Comparison of ENCODE assay signal across 8 cellular contexts in the genomic region with DNA sequence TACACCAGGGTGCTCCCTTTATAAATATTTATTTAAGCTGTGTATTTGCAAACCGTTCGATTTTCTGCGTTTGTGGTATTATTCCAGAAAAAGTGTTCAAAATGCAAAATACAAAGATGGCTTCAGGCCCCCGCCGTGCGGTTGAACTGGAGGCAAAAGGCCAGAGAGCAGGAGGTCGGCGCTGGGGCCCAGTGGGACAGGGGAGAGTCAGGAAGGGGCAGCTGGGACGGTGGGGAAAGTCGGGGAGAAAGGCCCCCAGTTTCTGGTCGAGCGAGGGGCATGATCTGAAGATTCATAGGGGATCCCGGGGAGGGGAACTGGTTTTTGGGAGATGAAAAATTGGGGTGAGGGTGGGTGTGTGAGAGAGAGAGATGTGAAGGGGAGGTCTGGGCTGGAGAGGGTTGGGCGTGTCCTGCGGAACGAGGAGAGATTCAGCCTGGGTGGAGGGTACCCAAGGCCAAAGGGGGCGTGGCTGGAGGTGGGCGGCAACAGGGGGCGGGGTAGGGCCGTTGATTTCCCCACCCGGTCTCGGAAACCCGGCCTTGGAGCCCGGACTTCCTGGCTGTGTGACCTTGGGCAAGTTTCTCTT. TPM values are rescaled to one million over a fixed set of nuclear protein-coding genes. Genes with fewer than 3 reads are reported as not detected.
DNase-seq lines count a peak whose midpoint lies in the region; ATAC-seq, FAIRE-seq and TF ChIP-seq lines count a peak whose summit lies in the region.

No MANE protein-coding gene starts in this region.

- H3K4me3 ChIP-seq in A549 (peak overlapping the region; percentile 85), neural progenitor cell (peak overlapping the region; percentile 55)

- no peak for TF ChIP-seq RAD21 in A549 (conservative IDR thresholded peaks at IDR 0.05 in 1 of 2, IDR thresholded peaks at IDR 0.05 in 1 of 2)

- peak overlapping the region; percentile 92 for H3K4me2 ChIP-seq in A549
- H3K4me2 ChIP-seq in neural progenitor cell, result peak overlapping the region; percentile 71

- H3K4me1 ChIP-seq in A549, result peaks cover 14% of the 10 kb centered on the region; the same call in 2 of the 3 replicates
- peaks cover 23% of the 10 kb centered on the region for H3K4me1 ChIP-seq in neural progenitor cell

- H3K36me3 Mint-ChIP-seq in activated T-helper 2 cell treated with anti-CD3 and anti-CD28 coated beads, Interferon-gamma antibody, Interleukin-2, Interleukin-4, amounts not matched to agents 10 μg/mL and 5 μg/mL and 100 μg/mL, durations not matched to agents 14 hours and 24 hours and 36 hours (ENCODE audit: low read depth), result no peaks in the 10 kb centered on the region
- H3K36me3 Mint-ChIP-seq in neural progenitor cell, result no peaks in the 10 kb centered on the region

- H3F3A ChIP-seq in neural progenitor cell (ENCODE audit: low read depth), result peaks cover 31% of the 10 kb centered on the region

- H3K4me3 Mint-ChIP-seq in activated T-helper 2 cell treated with anti-CD3 and anti-CD28 coated beads, Interferon-gamma antibody, Interleukin-2, Interleukin-4, amounts not matched to agents 10 μg/mL and 5 μg/mL and 100 μg/mL, durations not matched to agents 14 hours and 24 hours and 36 hours (ENCODE audit: low read depth), result peak overlapping the region; percentile 85
- H3K4me3 Mint-ChIP-seq in neural progenitor cell, result peak overlapping the region; percentile 87

- CTCF ChIA-PET in A549 (lab: Yijun Ruan, JAX), result interaction anchor here (0.9 to 5.6 kb wide), 5 partner anchors 17 to 320 kb away, joined by 3 to 35 read pairs (median 14); a partner anchor contains a TSS

- WGBS in A549 (ENCODE audit: missing lambda C conversion rate), result 33% methylated on average over 21 of the region's 24 CpGs

- no peak for TF ChIP-seq CTCF in A549 (IDR thresholded peaks at IDR 0.05)
- TF ChIP-seq CTCF in neural progenitor cell (IDR thresholded peaks at IDR 0.05), result no peak

- no peaks in the 10 kb centered on the region for H3K27me3 Mint-ChIP-seq in activated T-helper 2 cell treated with anti-CD3 and anti-CD28 coated beads, Interferon-gamma antibody, Interleukin-2, Interleukin-4, amounts not matched to agents 10 μg/mL and 5 μg/mL and 100 μg/mL, durations not matched to agents 14 hours and 24 hours and 36 hours (ENCODE audit: low read depth)
- H3K27me3 Mint-ChIP-seq in neural progenitor cell (ENCODE audit: insufficient read depth, low read depth), result peaks cover 4% of the 10 kb centered on the region

- DNase-seq in A549 (ENCODE audit: low read depth in 1 of 2, low spot score in 1 of 2), result peak; percentile 64 to 75
- DNase-seq in GM03348 (ENCODE audit: low spot score), result peak; percentile 96
- peak; percentile 43 for DNase-seq in NCI-H526 treated with DMSO at 0.1 percent for 48 hours (lab: John Stamatoyannopoulos, UW)
- DNase-seq in activated T-helper 2 cell treated with anti-CD3 and anti-CD28 coated beads, Interferon-gamma antibody, Interleukin-2, Interleukin-4, amounts not matched to agents 10 μg/mL and 5 μg/mL and 100 μg/mL, durations not matched to agents 14 hours and 24 hours and 36 hours (ENCODE audit: low spot score), result no peak
- peak; percentile 59 for DNase-seq in foreskin melanocyte
- peak; percentile 93 for DNase-seq in neural progenitor cell (ENCODE audit: low spot score)
- no peak for DNase-seq in inferior parietal cortex (ENCODE audit: extremely low spot score)

- H3K36me3 ChIP-seq in neural progenitor cell, result no peaks in the 10 kb centered on the region

- POLR2A ChIA-PET in A549 (lab: Yijun Ruan, JAX), result no interaction called here

- H3K9me3 ChIP-seq in A549, result no peaks in the 10 kb centered on the region
- H3K9me3 ChIP-seq in neural progenitor cell (ENCODE audit: low read depth), result no peaks in the 10 kb centered on the region

- no peaks in the 10 kb centered on the region for H3K79me2 ChIP-seq in neural progenitor cell (ENCODE audit: low read depth)

- H2AFZ ChIP-seq in neural progenitor cell (replicated peaks), result peak overlapping the region; percentile 41

- peaks cover 16% of the 10 kb centered on the region for H3K4me1 Mint-ChIP-seq in activated T-helper 2 cell treated with anti-CD3 and anti-CD28 coated beads, Interferon-gamma antibody, Interleukin-2, Interleukin-4, amounts not matched to agents 10 μg/mL and 5 μg/mL and 100 μg/mL, durations not matched to agents 14 hours and 24 hours and 36 hours (ENCODE audit: low read depth)
- peaks cover 38% of the 10 kb centered on the region for H3K4me1 Mint-ChIP-seq in neural progenitor cell

- peak overlapping the region; percentile 83 to 90 for H3K27ac ChIP-seq in A549
- H3K27ac ChIP-seq in neural progenitor cell, result no peak overlapping the region

- TF ChIP-seq POLR2A in A549 (IDR thresholded peaks at IDR 0.05; ENCODE audit: low read length), result no peak

- peak overlapping the region; percentile 73 for H3K27ac Mint-ChIP-seq in activated T-helper 2 cell treated with anti-CD3 and anti-CD28 coated beads, Interferon-gamma antibody, Interleukin-2, Interleukin-4, amounts not matched to agents 10 μg/mL and 5 μg/mL and 100 μg/mL, durations not matched to agents 14 hours and 24 hours and 36 hours
- H3K27ac Mint-ChIP-seq in neural progenitor cell, result no peak overlapping the region

- H4K20me1 ChIP-seq in neural progenitor cell (ENCODE audit: low read depth), result no peaks in the 10 kb centered on the region

- no peak for TF ChIP-seq EP300 in A549 (IDR thresholded peaks at IDR 0.05)

- ATAC-seq in A549 (peak in 1 of 2 experiments; percentile 58; a peak in 3 of 6 replicates), HG02840 (IDR thresholded peaks at IDR 0.05; ENCODE audit: low FRiP score, unreplicated experiment) (no peak)

- H3K9ac ChIP-seq in neural progenitor cell, result no peak overlapping the region

- FAIRE-seq in A549 (lab: Jason Lieb, UNC), result no peak

- intact Hi-C loops in activated T-helper 2 cell treated with anti-CD3 and anti-CD28 coated beads, Interferon-gamma antibody, Interleukin-2, Interleukin-4, amounts not matched to agents 10 μg/mL and 5 μg/mL and 100 μg/mL, durations not matched to agents 14 hours and 24 hours and 36 hours (cut with micrococcal nuclease), result loop anchor here (1.0 to 5.0 kb wide), 3 partner anchors 16 to 172 kb away; a partner anchor contains a TSS

- H3K27me3 ChIP-seq in neural progenitor cell, result no peaks in the 10 kb centered on the region

- no peaks in the 10 kb centered on the region for H3K9me3 Mint-ChIP-seq in activated T-helper 2 cell treated with anti-CD3 and anti-CD28 coated beads, Interferon-gamma antibody, Interleukin-2, Interleukin-4, amounts not matched to agents 10 μg/mL and 5 μg/mL and 100 μg/mL, durations not matched to agents 14 hours and 24 hours and 36 hours
- no peaks in the 10 kb centered on the region for H3K9me3 Mint-ChIP-seq in neural progenitor cell

RNA-seq across cellular contexts. Expression of a gene that starts 0.7 kb away (rescaled TPM):
- polyA plus RNA-seq in A549 (2011; rRNA removed), result 45.3 and 51.5 TPM in 2 replicates
- 79.6 and 132 TPM in 2 replicates for polyA plus RNA-seq in A549 (2012; cell fraction: cytosol; rRNA removed)
- 77.2 and 99.3 TPM in 2 replicates for polyA plus RNA-seq in A549 (2012; cell fraction: nucleus; rRNA removed)
- polyA plus RNA-seq in A549 (2017; fragmentation: RNase III; extraction: RNeasy Plus Mini Kit Qiagen cat#74134 plus additional on column Dnase treatment), result 52.7 to 57.8 TPM (median 54.1 TPM) in 3 replicates
- polyA minus RNA-seq in A549 (2011; rRNA and poly(A)+ RNA removed), result 16.2 and 19.7 TPM in 2 replicates
- 30.4 and 34.8 TPM in 2 replicates for total RNA-seq in activated T-helper 2 cell treated with anti-CD3 and anti-CD28 coated beads, Interferon-gamma antibody, Interleukin-2, Interleukin-4, amounts not matched to agents 10 μg/mL and 5 μg/mL and 100 μg/mL, durations not matched to agents 14 hours and 24 hours and 36 hours
- 14.8 and 34.4 TPM in 2 replicates for total RNA-seq in neural progenitor cell (ENCODE audit: low replicate concordance)

RNA-seq across cellular contexts. Expression of a gene that starts 3.8 kb away (rescaled TPM):
- not detected in 2 replicates for polyA plus RNA-seq in A549 (2011; rRNA removed)
- polyA plus RNA-seq in A549 (2012; cell fraction: cytosol; rRNA removed), result not detected in 2 replicates
- polyA plus RNA-seq in A549 (2012; cell fraction: nucleus; rRNA removed), result not detected in 2 replicates
- not detected in 3 replicates for polyA plus RNA-seq in A549 (2017; fragmentation: RNase III; extraction: RNeasy Plus Mini Kit Qiagen cat#74134 plus additional on column Dnase treatment)
- polyA minus RNA-seq in A549 (2011; rRNA and poly(A)+ RNA removed), result not detected in 2 replicates
- not detected in 2 replicates for total RNA-seq in activated T-helper 2 cell treated with anti-CD3 and anti-CD28 coated beads, Interferon-gamma antibody, Interleukin-2, Interleukin-4, amounts not matched to agents 10 μg/mL and 5 μg/mL and 100 μg/mL, durations not matched to agents 14 hours and 24 hours and 36 hours
- total RNA-seq in neural progenitor cell (ENCODE audit: low replicate concordance), result not detected in 2 replicates

RNA-seq across cellular contexts. Expression of a gene that starts 15.7 kb away (rescaled TPM):
- polyA plus RNA-seq in A549 (2011; rRNA removed) (0.32 and 0.48 TPM in 2 replicates), A549 (2017; fragmentation: RNase III; extraction: RNeasy Plus Mini Kit Qiagen cat#74134 plus additional on column Dnase treatment) (4.7 to 5.9 TPM (median 5.7 TPM) in 3 replicates)
- polyA plus RNA-seq in A549 (2012; cell fraction: cytosol; rRNA removed), result 2.5 and 4.8 TPM in 2 replicates
- polyA plus RNA-seq in A549 (2012; cell fraction: nucleus; rRNA removed), result 7.0 and 12.6 TPM in 2 replicates
- 0.70 and 1.0 TPM in 2 replicates for polyA minus RNA-seq in A549 (2011; rRNA and poly(A)+ RNA removed)
- total RNA-seq in activated T-helper 2 cell treated with anti-CD3 and anti-CD28 coated beads, Interferon-gamma antibody, Interleukin-2, Interleukin-4, amounts not matched to agents 10 μg/mL and 5 μg/mL and 100 μg/mL, durations not matched to agents 14 hours and 24 hours and 36 hours, result 8.6 and 9.5 TPM in 2 replicates
- total RNA-seq in neural progenitor cell (ENCODE audit: low replicate concordance), result 5.0 TPM in 1 of 2 replicates, not detected in the other

RNA-seq across cellular contexts. Expression of a gene that starts 17.7 kb away (rescaled TPM):
- polyA plus RNA-seq in A549 (2011; rRNA removed) (0.03 TPM in 1 of 2 replicates, not detected in the other), A549 (2017; fragmentation: RNase III; extraction: RNeasy Plus Mini Kit Qiagen cat#74134 plus additional on column Dnase treatment) (0.01 TPM in 1 of 3 replicates, not detected in the others)
- polyA plus RNA-seq in A549 (2012; cell fraction: cytosol; rRNA removed), result not detected in 2 replicates
- polyA plus RNA-seq in A549 (2012; cell fraction: nucleus; rRNA removed), result 0.01 TPM in 1 of 2 replicates, not detected in the other
- polyA minus RNA-seq in A549 (2011; rRNA and poly(A)+ RNA removed), result 0.15 TPM in 1 of 2 replicates, not detected in the other
- not detected in 2 replicates for total RNA-seq in activated T-helper 2 cell treated with anti-CD3 and anti-CD28 coated beads, Interferon-gamma antibody, Interleukin-2, Interleukin-4, amounts not matched to agents 10 μg/mL and 5 μg/mL and 100 μg/mL, durations not matched to agents 14 hours and 24 hours and 36 hours
- total RNA-seq in neural progenitor cell (ENCODE audit: low replicate concordance), result 0.09 and 0.21 TPM in 2 replicates

RNA-seq across cellular contexts. Expression of a gene that starts 24.2 kb away (rescaled TPM):
- 16.8 and 21.0 TPM in 2 replicates for polyA plus RNA-seq in A549 (2011; rRNA removed)
- polyA plus RNA-seq in A549 (2012; cell fraction: cytosol; rRNA removed), result 48.1 and 50.6 TPM in 2 replicates
- 98.9 and 106 TPM in 2 replicates for polyA plus RNA-seq in A549 (2012; cell fraction: nucleus; rRNA removed)
- polyA plus RNA-seq in A549 (2017; fragmentation: RNase III; extraction: RNeasy Plus Mini Kit Qiagen cat#74134 plus additional on column Dnase treatment), result 46.5 to 57.4 TPM (median 50.3 TPM) in 3 replicates
- 7.6 and 10.2 TPM in 2 replicates for polyA minus RNA-seq in A549 (2011; rRNA and poly(A)+ RNA removed)
- 20.0 and 20.2 TPM in 2 replicates for total RNA-seq in activated T-helper 2 cell treated with anti-CD3 and anti-CD28 coated beads, Interferon-gamma antibody, Interleukin-2, Interleukin-4, amounts not matched to agents 10 μg/mL and 5 μg/mL and 100 μg/mL, durations not matched to agents 14 hours and 24 hours and 36 hours
- 16.2 and 49.2 TPM in 2 replicates for total RNA-seq in neural progenitor cell (ENCODE audit: low replicate concordance)

Comparison
In these comparisons a context has a peak if more than half of its experiments do, and no peak if none do; other contexts are left out.
1. DNase-seq: peak in A549 (2 of 2), GM03348 (single experiment), NCI-H526 treated with DMSO at 0.1 percent for 48 hours (single experiment), foreskin melanocyte (single experiment) and neural progenitor cell (single experiment); none in activated T-helper 2 cell treated with anti-CD3 and anti-CD28 coated beads, Interferon-gamma antibody, Interleukin-2, Interleukin-4, amounts not matched to agents 10 μg/mL and 5 μg/mL and 100 μg/mL, durations not matched to agents 14 hours and 24 hours and 36 hours (single experiment) and inferior parietal cortex (single experiment).